Comparison of ENCODE assay signal across 12 cellular contexts in the genomic region with DNA sequence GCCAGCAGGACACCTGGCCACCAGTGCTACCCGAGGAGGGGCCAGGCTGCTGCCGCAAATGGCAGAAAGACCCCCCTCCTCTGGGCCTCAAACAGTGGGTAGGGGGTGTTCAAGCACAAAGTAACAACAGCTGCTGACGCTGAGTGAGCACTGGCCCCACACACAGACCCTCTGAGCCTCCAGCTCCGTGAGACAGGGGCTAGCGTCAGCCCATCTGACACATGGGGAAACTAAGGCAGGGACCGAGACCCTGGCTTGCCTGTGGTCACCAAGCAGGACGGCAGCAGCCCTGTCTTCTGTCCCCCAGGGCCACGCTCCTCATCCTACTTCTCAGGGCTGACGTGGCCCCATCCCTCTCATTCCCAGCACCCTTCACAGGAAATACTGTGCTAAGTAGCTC.
"Had no signal": no experiment of that assay in that cellular context is flagged by ENCODE, and none has a peak within 500 bp of the region (broad histone marks: within the 10 kb centered on the region; RNA-seq: fewer than 3 reads in every experiment).

No MANE protein-coding gene starts in this region.

- H3K4me3 ChIP-seq: cardiac muscle cell, esophagus muscularis mucosa, prostate gland, thyroid gland had no signal

- H3K9me3 ChIP-seq: esophagus muscularis mucosa, prostate gland, thyroid gland had no signal

- H3K4me1 ChIP-seq: prostate gland had no signal

- H3K27ac ChIP-seq: cardiac muscle cell, prostate gland, thyroid gland had no signal

- H3K36me3 ChIP-seq: cardiac muscle cell had no signal

- DNase-seq: activated CD4-positive, alpha-beta T cell treated with anti-CD3 and anti-CD28 coated beads for 1 hour; activated CD4-positive, alpha-beta T cell treated with anti-CD3 and anti-CD28 coated beads, Interleukin-2, amount 50 U/mL, for 4 hours; activated naive CD4-positive, alpha-beta T cell treated with anti-CD3 and anti-CD28 coated beads for 36 hours; hippocampal formation; left ventricle myocardium superior; right cardiac atrium; T-helper 1 cell; thyroid gland had no signal

- H3K27me3 ChIP-seq: cardiac muscle cell, esophagus muscularis mucosa, thyroid gland had no signal

- ATAC-seq: left ventricle myocardium superior; natural killer cell treated with Interleukin-12 subunit alpha and Interleukin-12 subunit beta and Interleukin-15 and Interleukin-18, amount 100 ng/mL, for 72 hours; right cardiac atrium had no signal
